ENCODE assay signal across 11 cellular contexts in the genomic region with DNA sequence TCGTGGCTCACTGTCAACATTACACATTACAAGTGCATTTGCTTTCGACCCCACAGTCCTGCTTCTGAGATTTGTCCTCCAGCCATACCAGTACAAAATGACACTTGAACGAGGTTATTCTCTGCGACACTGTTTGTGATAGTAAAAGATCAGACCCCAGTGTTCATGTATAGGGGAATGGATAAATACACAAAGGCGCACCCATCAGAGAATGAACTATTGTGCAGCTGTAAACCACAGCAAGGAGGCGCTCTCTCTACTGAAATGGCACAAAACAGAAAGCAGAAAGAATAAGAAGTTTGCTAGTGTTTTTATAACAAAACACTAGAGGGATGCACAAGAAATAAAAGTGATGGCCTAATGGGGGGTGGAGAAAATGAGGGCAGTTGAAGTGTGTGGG. TPM values are rescaled to one million over a fixed set of nuclear protein-coding genes. Genes with fewer than 3 reads are reported as not detected.
A peak's percentile ranks its signal among the peaks of the same experiment; 100 is the strongest.
DNase-seq lines count a peak whose midpoint lies in the region; ATAC-seq and TF ChIP-seq lines count a peak whose summit lies in the region.
"Had no signal": no experiment of that assay in that cellular context is flagged by ENCODE, and none has a peak within 500 bp of the region (broad histone marks: within the 10 kb centered on the region; RNA-seq: fewer than 3 reads in every experiment).

No MANE protein-coding gene starts in this region.

- no peak overlapping the region for H2BK15ac ChIP-seq in IMR-90 (ENCODE audit: low read depth, low read length)

- BruUV-seq in IMR-90 (replicated peaks; lab: Mats Ljungman, UMichigan) = no TSS peak

- no peak overlapping the region for H4K8ac ChIP-seq in IMR-90 (ENCODE audit: low read depth in 2 of 2, low read length in 2 of 2)

- intact Hi-C loops in IMR-90 (cut with micrococcal nuclease) = loop anchor here (5.0 kb wide), 2 partner anchors 339 to 629 kb away; partner anchors contain the start of gene LRRK1

- no CpG with 5 or more reads among the region's 6 CpGs for WGBS in IMR-90 (ENCODE audit: extremely low coverage in 2 of 2, insufficient read length in 1 of 2), 2 experiments

- no peak overlapping the region for H2BK20ac ChIP-seq in IMR-90 (ENCODE audit: low read depth, low read length)

- no peaks in the 10 kb centered on the region for H3K9me3 ChIP-seq in IMR-90 (ENCODE audit: control insufficient read depth, insufficient read depth, low read length)
- H3K9me3 ChIP-seq: testis had no signal

- H2AFZ ChIP-seq in IMR-90 (replicated peaks; ENCODE audit: low read length, poor library complexity) = no peak overlapping the region

- H3K79me1 ChIP-seq in IMR-90 (ENCODE audit: low read depth in 1 of 2, low read length in 2 of 2) = peaks cover 0 to 11% of the 10 kb centered on the region in 2 experiments; a peak in 2 of 4 replicates

- H3K23ac ChIP-seq in IMR-90 (ENCODE audit: low read depth, low read length) = no peak overlapping the region

- H3K18ac ChIP-seq in IMR-90 (ENCODE audit: low read depth, low read length) = no peak overlapping the region

- H3K36me3 ChIP-seq in IMR-90 (ENCODE audit: control insufficient read depth, insufficient read depth, low read length) = no peaks in the 10 kb centered on the region

- TF ChIP-seq POLR2A in IMR-90 (IDR thresholded peaks at IDR 0.05; ENCODE audit: low read depth, low read length) = no peak

- no peak for TF ChIP-seq RAD21 in IMR-90 (IDR thresholded peaks at IDR 0.05; ENCODE audit: low read length)

- dilution Hi-C loops in IMR-90 (cut with HindIII; ENCODE audit: low sequenced_read_pairs, unreplicated experiment) = no loop called here

- in situ Hi-C loops in IMR-90 (cut with MboI; ENCODE audit: low sequenced_read_pairs) = loop anchor here (5.0 to 25.0 kb wide), 4 partner anchors 164 to 544 kb away; partner anchors contain the start of gene LRRK1

- DNase-seq in GM10248 (ENCODE audit: extremely low spot score) (no peak), IMR-90 (no peak), SIG-M5 (lab: John Stamatoyannopoulos, UW) (peak; percentile 13), foreskin fibroblast (no peak), substantia nigra (lab: John Stamatoyannopoulos, UW) (no peak), NCI-H2029 treated with DMSO at 0.1 percent for 48 hours (lab: John Stamatoyannopoulos, UW) (no peak), AG08395 (ENCODE audit: low spot score) (no peak)
- DNase-seq: NCI-H1930, testis had no signal

- TF ChIP-seq CTCF in GM10248 (IDR thresholded peaks at IDR 0.05; ENCODE audit: control extremely low read depth, extremely low read depth, low read depth, missing control alignments) = peak; percentile 53
- peak; percentile 30; the same call in 1 of the 2 replicates for TF ChIP-seq CTCF in IMR-90 (conservative IDR thresholded peaks at IDR 0.05; ENCODE audit: low read depth, low read length)
- TF ChIP-seq CTCF in foreskin fibroblast (IDR thresholded peaks at IDR 0.05; ENCODE audit: low read depth, low read length) = peak; percentile 32

- H3K9me1 ChIP-seq in IMR-90 (ENCODE audit: insufficient read depth, low read length) = no peaks in the 10 kb centered on the region

- no peak overlapping the region for H3K9ac ChIP-seq in IMR-90 (ENCODE audit: low read depth, low read length)

- no peak overlapping the region for H3K4ac ChIP-seq in IMR-90 (ENCODE audit: low read depth, low read length)

- H2BK120ac ChIP-seq in IMR-90 (ENCODE audit: low read depth, low read length) = no peak overlapping the region

- no peaks in the 10 kb centered on the region for H4K20me1 ChIP-seq in IMR-90 (ENCODE audit: insufficient read depth, low read length)

- no peak overlapping the region for H3K14ac ChIP-seq in IMR-90 (replicated peaks; ENCODE audit: low read depth, low read length)

- H4K91ac ChIP-seq in IMR-90 (ENCODE audit: insufficient read depth, low read depth, low read length) = no peak overlapping the region

- no peak overlapping the region for H3K56ac ChIP-seq in IMR-90 (ENCODE audit: extremely low read depth, insufficient read depth, low read length)

- 0 out of 2 replicates have a peak overlapping the region, but pooled peaks have one; percentile 35 for H2AK5ac ChIP-seq in IMR-90 (ENCODE audit: low read depth, low read length)

- peaks cover 10% of the 10 kb centered on the region for H3K4me1 ChIP-seq in IMR-90 (ENCODE audit: control insufficient read depth, insufficient read depth, low read length)

- POLR2A ChIA-PET in GM10248 (lab: Yijun Ruan, JAX) (no interaction called here), IMR-90 (lab: Charles Lee; ENCODE audit: unreplicated experiment) (no interaction called here)

- H2AK9ac ChIP-seq in IMR-90 (replicated peaks; ENCODE audit: low read depth, low read length, poor library complexity) = no peak overlapping the region

- H3K27me3 ChIP-seq in IMR-90 (ENCODE audit: control insufficient read depth, insufficient read depth, low read length) = no peaks in the 10 kb centered on the region
- H3K27me3 ChIP-seq: testis had no signal

- ATAC-seq in IMR-90 (ENCODE audit: low read depth) = no peak
- no peak for ATAC-seq in HG02870 (IDR thresholded peaks at IDR 0.05; ENCODE audit: unreplicated experiment)

- H3K27ac ChIP-seq in IMR-90 (ENCODE audit: insufficient read depth, low read length) (no peak overlapping the region), substantia nigra (ENCODE audit: low read depth, low read length, poor library complexity, severe bottlenecking) (no peak overlapping the region)
- H3K27ac ChIP-seq: SK-N-MC, testis had no signal

- H2BK5ac ChIP-seq in IMR-90 (ENCODE audit: low read depth, low read length, poor library complexity, severe bottlenecking) = no peak overlapping the region

- CTCF ChIA-PET in GM10248 (lab: Yijun Ruan, JAX) (interaction anchor here (0.9 to 6.4 kb wide), 11 partner anchors 11 to 249 kb away, joined by 3 to 70 read pairs (median 11); no protein-coding TSS in a partner anchor), IMR-90 (lab: Yijun Ruan, JAX) (interaction anchor here (2.8 kb wide), 1 partner anchor 241 kb away, joined by 17 read pairs; no protein-coding TSS in a partner anchor)

- H3K4me3 ChIP-seq in IMR-90 (ENCODE audit: insufficient read depth, low read depth, low read length) (no peak overlapping the region), foreskin fibroblast (ENCODE audit: low read depth in 1 of 2, low read length in 2 of 2) (no peak overlapping the region)
- H3K4me3 ChIP-seq: SK-N-MC, testis had no signal

- no peak overlapping the region for H4K5ac ChIP-seq in IMR-90 (ENCODE audit: low read depth, low read length)

- no peak overlapping the region for H3K4me2 ChIP-seq in IMR-90 (ENCODE audit: low read depth, low read length)

TF ChIP-seq in IMR-90, 13 proteins besides CTCF, POLR2A, EP300 and RAD21:
- TF ChIP-seq SMC3 (IDR thresholded peaks at IDR 0.05; ENCODE audit: low read depth, low read length) = no peak
- no peak for TF ChIP-seq CHD1 (IDR thresholded peaks at IDR 0.05; ENCODE audit: low read depth, low read length)
- TF ChIP-seq RFX5 (IDR thresholded peaks at IDR 0.05; ENCODE audit: low read depth, low read length) = no peak
- TF ChIP-seq MAFK (IDR thresholded peaks at IDR 0.05; ENCODE audit: low read depth, low read length) = no peak
- no peak for TF ChIP-seq CEBPB (IDR thresholded peaks at IDR 0.05; ENCODE audit: low read depth, low read length)
- TF ChIP-seq BHLHE40 (IDR thresholded peaks at IDR 0.05; ENCODE audit: low read depth, low read length) = no peak
- no peak for TF ChIP-seq NFE2L2 (IDR thresholded peaks at IDR 0.05; ENCODE audit: low read depth, low read length)

RNA-seq across cellular contexts. Expression of gene CHSY1, which starts 4.9 kb away (rescaled TPM):
- total RNA-seq in IMR-90 (2012; rRNA removed) = 53.2 and 55.3 TPM in 2 replicates
- polyA plus RNA-seq in IMR-90 (2012; rRNA removed) = 40.5 and 40.9 TPM in 2 replicates
- polyA plus RNA-seq in IMR-90 (2012; cell fraction: cytosol; rRNA removed) = 12.6 and 25.0 TPM in 2 replicates
- 7.3 and 45.0 TPM in 2 replicates for polyA plus RNA-seq in IMR-90 (2012; cell fraction: nucleus; rRNA removed; ENCODE audit: low replicate concordance)

RNA-seq across cellular contexts. Expression of gene SELENOS, which starts 20.5 kb away (rescaled TPM):
- total RNA-seq in IMR-90 (2012; rRNA removed) = 39.8 and 67.5 TPM in 2 replicates
- polyA plus RNA-seq in IMR-90 (2012; rRNA removed) = 73.9 and 77.1 TPM in 2 replicates
- polyA plus RNA-seq in IMR-90 (2012; cell fraction: cytosol; rRNA removed) = 61.9 and 89.3 TPM in 2 replicates
- polyA plus RNA-seq in IMR-90 (2012; cell fraction: nucleus; rRNA removed; ENCODE audit: low replicate concordance) = 72.4 and 84.7 TPM in 2 replicates

RNA-seq across cellular contexts. Expression of gene SNRPA1, which starts 38.3 kb away (rescaled TPM):
- total RNA-seq in IMR-90 (2012; rRNA removed) = 37.1 and 47.5 TPM in 2 replicates
- 75.8 and 79.9 TPM in 2 replicates for polyA plus RNA-seq in IMR-90 (2012; rRNA removed)
- 32.8 and 36.8 TPM in 2 replicates for polyA plus RNA-seq in IMR-90 (2012; cell fraction: cytosol; rRNA removed)
- 24.2 and 105 TPM in 2 replicates for polyA plus RNA-seq in IMR-90 (2012; cell fraction: nucleus; rRNA removed; ENCODE audit: low replicate concordance)
